In the genomic region with DNA sequence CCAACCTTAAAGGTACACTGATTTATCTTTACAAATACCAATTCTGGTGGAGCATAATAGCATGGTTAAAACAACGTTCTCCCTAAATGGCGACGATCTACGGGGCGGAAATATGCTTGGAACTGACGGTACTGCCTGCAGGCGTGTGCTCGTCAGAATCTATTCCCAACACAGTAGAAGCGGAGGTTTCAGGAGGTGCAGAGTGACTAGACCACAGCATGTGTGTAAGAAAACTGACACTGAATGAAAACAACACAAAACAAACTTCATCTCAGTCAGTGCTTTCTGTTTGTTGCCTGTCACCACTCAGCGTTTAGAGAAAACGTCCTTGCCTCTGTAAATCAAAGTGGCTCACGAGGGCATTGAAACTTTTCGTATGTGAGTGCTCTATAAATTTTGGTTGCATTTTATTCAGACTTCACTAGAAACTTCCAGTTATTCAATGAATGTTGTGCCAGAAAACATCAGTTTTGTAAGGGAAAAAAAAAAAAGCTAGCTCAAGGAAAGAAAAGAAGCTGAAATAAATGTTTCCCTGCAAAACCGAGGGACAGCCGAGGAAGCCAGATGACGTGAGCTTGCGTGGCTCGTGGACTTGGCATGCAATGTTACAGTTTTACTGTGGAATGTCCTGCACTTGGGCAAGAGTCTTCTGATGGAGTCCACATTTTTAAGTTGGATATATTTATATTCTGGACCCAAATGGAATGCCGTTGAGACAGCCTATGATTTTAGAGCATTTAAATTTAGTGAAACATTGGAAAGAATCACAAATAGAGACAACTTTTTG, we compare ENCODE assay signal across 7 cellular contexts.
DNase-seq lines count a peak whose midpoint lies in the region; ATAC-seq, FAIRE-seq and TF ChIP-seq lines count a peak whose summit lies in the region.
"Not testable (repeated sequence)": the region's sequence is repeated elsewhere in the genome, so short reads cannot be mapped to it uniquely, and the experiment has no call there.

No MANE protein-coding gene starts in this region.

- 65% methylated on average over 19 of the region's 19 CpGs for WGBS in HepG2 (ENCODE audit: low lambda C conversion rate)
- WGBS in ovary, 3 donors, result 27 to 30% (median 29%) methylated on average over 18 to 19 of the region's 19 CpGs

- H3K9ac ChIP-seq in HepG2 (ENCODE audit: insufficient read depth, low read depth, low read length), result not testable (repeated sequence)

- not testable (repeated sequence) for TF ChIP-seq CTCF in WI38 (IDR thresholded peaks at IDR 0.05; ENCODE audit: low read depth, low read length); choroid plexus epithelial cell (conservative IDR thresholded peaks at IDR 0.05; ENCODE audit: low read depth, low read length); foreskin fibroblast (IDR thresholded peaks at IDR 0.05; ENCODE audit: low read depth, low read length); HepG2 (CRISPR knock-in tag; IDR thresholded peaks at IDR 0.05); ovary (IDR thresholded peaks at IDR 0.05); thoracic aorta (IDR thresholded peaks at IDR 0.05)

- H3K27ac ChIP-seq in HepG2 (ENCODE audit: extremely low read length, insufficient read depth, low read length), result not testable (repeated sequence)
- H3K27ac ChIP-seq in ovary (peak overlapping the region; percentile 45 to 70), thoracic aorta (peak overlapping the region in 1 of 2 donors; percentile 56)

- not testable (repeated sequence) for TF ChIP-seq POLR2A in HepG2 (IDR thresholded peaks at IDR 0.05; ENCODE audit: insufficient read depth in 1 of 2, low read depth in 2 of 2, low read length in 2 of 2); ovary (IDR thresholded peaks at IDR 0.05)

- POLR2A ChIA-PET in HepG2 (lab: Yijun Ruan, JAX), result not testable (repeated sequence)

- not testable (repeated sequence) for H3K27me3 ChIP-seq in HepG2 (ENCODE audit: control insufficient read depth in 1 of 2, insufficient read depth in 2 of 2, low read length in 2 of 2); ovary; thoracic aorta (replicated peaks; ENCODE audit: insufficient read depth)

- BruUV-seq in HepG2 (replicated peaks; lab: Mats Ljungman, UMichigan), result not testable (repeated sequence)

- CTCF ChIA-PET in HepG2 (lab: Yijun Ruan, JAX; ENCODE audit: low intra/inter-chr PET ratio, low total read pairs), result not testable (repeated sequence)

- in situ Hi-C loops in HepG2 (cut with HindIII; ENCODE audit: extremely low pct_ligation_motif_present, low pct_unique_long_range_greater_than_20kb), result not testable (repeated sequence)

- TF ChIP-seq EP300 in HepG2 (IDR thresholded peaks at IDR 0.05; ENCODE audit: low read depth in 2 of 2, low read length in 2 of 2); HepG2 (CRISPR knock-in tag; IDR thresholded peaks at IDR 0.05; ENCODE audit: borderline replicate concordance); ovary (IDR thresholded peaks at IDR 0.05): not testable (repeated sequence)

- not testable (repeated sequence) for ATAC-seq in HepG2; thoracic aorta (ENCODE audit: insufficient number of reproducible peaks, low FRiP score, low read depth)

- H3K4me3 ChIP-seq in WI38 (ENCODE audit: low read depth, low read length), result peak overlapping the region; percentile 43
- not testable (repeated sequence) for H3K4me3 ChIP-seq in choroid plexus epithelial cell (ENCODE audit: low read depth, low read length); HepG2 (replicated peaks in 1 of 3; ENCODE audit: insufficient read depth in 1 of 3, low read depth in 2 of 3, low read length in 3 of 3); ovary
- peak overlapping the region; percentile 29 to 30 for H3K4me3 ChIP-seq in foreskin fibroblast (ENCODE audit: low read depth in 1 of 2, low read length in 2 of 2)
- peak overlapping the region; percentile 56 for H3K4me3 ChIP-seq in thoracic aorta

- H2AFZ ChIP-seq in HepG2 (ENCODE audit: low read length), result not testable (repeated sequence)

- H3K79me2 ChIP-seq in HepG2 (ENCODE audit: insufficient read depth, low read length), result not testable (repeated sequence)

- TF ChIP-seq RAD21 in HepG2 (CRISPR knock-in tag; IDR thresholded peaks at IDR 0.05), result not testable (repeated sequence)

- not testable (repeated sequence) for H3K4me2 ChIP-seq in HepG2 (ENCODE audit: low read depth, low read length)

- H3K9me3 ChIP-seq in HepG2 (ENCODE audit: low read length); ovary; thoracic aorta: not testable (repeated sequence)

- H3K4me1 ChIP-seq in HepG2 (ENCODE audit: insufficient read depth, low read length) (peaks cover 11% of the 10 kb centered on the region), ovary (ENCODE audit: insufficient read depth) (peaks cover 11% of the 10 kb centered on the region)
- H3K4me1 ChIP-seq in thoracic aorta (ENCODE audit: control insufficient read depth in 1 of 2, low read depth in 2 of 2), result not testable (repeated sequence)

- FAIRE-seq in HepG2 (lab: Jason Lieb, UNC), result peak; percentile 67

- peak; percentile 29 for DNase-seq in ELR (ENCODE audit: low read depth)
- peak; percentile 67 for DNase-seq in choroid plexus epithelial cell (ENCODE audit: low read depth)
- peak; percentile 75 to 86 for DNase-seq in foreskin fibroblast
- not testable (repeated sequence) for DNase-seq in HepG2 (ENCODE audit: low spot score); thoracic aorta (ENCODE audit: low spot score)
- peak in 3 of 5 donors; percentile 40 to 70 (median 61) for DNase-seq in ovary

- H4K20me1 ChIP-seq in HepG2 (ENCODE audit: insufficient read depth, low read length), result not testable (repeated sequence)

- intact Hi-C loops in HepG2 (cut with micrococcal nuclease; ENCODE audit: unreplicated experiment), result not testable (repeated sequence)
- intact Hi-C loops in ovary (cut with DNase I), result loop anchor here in 1 of 4 donors (5.0 kb wide), 1 partner anchor 57 kb away; no protein-coding TSS in a partner anchor

- H3K36me3 ChIP-seq in HepG2 (replicated peaks in 1 of 2; ENCODE audit: control insufficient read depth in 1 of 2, insufficient read depth in 2 of 2, low read length in 2 of 2); ovary; thoracic aorta: not testable (repeated sequence)
